In the genomic region with DNA sequence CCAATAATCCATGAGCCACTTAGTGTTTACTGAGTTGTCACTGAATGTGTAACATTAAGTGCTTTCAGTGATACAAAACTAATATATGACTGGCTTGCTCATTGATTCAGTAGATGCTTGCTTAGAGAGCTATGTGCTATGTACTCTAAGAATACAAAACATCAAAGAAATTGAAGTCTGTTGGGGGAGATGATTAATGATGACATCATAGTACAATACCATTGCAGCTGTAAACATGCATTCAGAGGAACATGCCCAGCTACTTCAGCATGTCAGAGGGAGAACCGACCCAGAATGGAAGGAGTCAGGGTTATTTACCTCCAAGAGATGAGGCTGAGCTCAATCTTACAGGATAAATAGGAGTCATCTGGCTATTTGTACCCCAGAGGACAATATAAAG, we compare ENCODE assay signal across 19 cellular contexts.
DNase-seq lines count a peak whose midpoint lies in the region; ATAC-seq and TF ChIP-seq lines count a peak whose summit lies in the region.
"Had no signal": no experiment of that assay in that cellular context is flagged by ENCODE, and none has a peak within 500 bp of the region (broad histone marks: within the 10 kb centered on the region; RNA-seq: fewer than 3 reads in every experiment).

No MANE protein-coding gene starts in this region.

- DNase-seq in GM23248 (peak; percentile 10), RPMI7951 (ENCODE audit: low read depth) (peak; percentile 45), non-pigmented ciliary epithelial cell (ENCODE audit: low read depth) (peak; percentile 31), hepatocyte (ENCODE audit: low spot score) (no peak), SKM-1 (lab: John Stamatoyannopoulos, UW; ENCODE audit: unreplicated experiment) (no peak)
- DNase-seq: activated CD4-positive, alpha-beta memory T cell treated with anti-CD3 and anti-CD28 coated beads, Interleukin-2, amount 10 ng/mL, durations not matched to agents 7 days and 5 days; aorta; heart right ventricle; KBM-7; left lung; NCI-H187 treated with DMSO at 0.1 percent for 48 hours; NCI-H774; retina; SHP77 treated with DMSO at 0.1 percent for 48 hours; stimulated activated CD4-positive, alpha-beta T cell treated with anti-CD3 and anti-CD28 coated beads, Interleukin-2, amount 100 ng/mL, for 48 hours; upper lobe of left lung had no signal

- H3K36me3 ChIP-seq in GM23248 (ENCODE audit: low read depth): no peaks in the 10 kb centered on the region
- no peaks in the 10 kb centered on the region for H3K36me3 ChIP-seq in endocrine pancreas (ENCODE audit: control insufficient read depth, insufficient read depth, low read length)
- no peaks in the 10 kb centered on the region for H3K36me3 ChIP-seq in hepatocyte (replicated peaks; ENCODE audit: insufficient read depth, low read depth)
- H3K36me3 ChIP-seq: heart right ventricle, left lung, upper lobe of left lung had no signal

- no peak for ATAC-seq in HG03025 (IDR thresholded peaks at IDR 0.05; ENCODE audit: low FRiP score, unreplicated experiment)
- ATAC-seq in GM21367 (IDR thresholded peaks at IDR 0.05; ENCODE audit: unreplicated experiment): no peak
- ATAC-seq: heart right ventricle, left lung had no signal

- in situ Hi-C loops in GM23248 (cut with MboI): no loop called here

- H3K9me3 ChIP-seq in GM23248 (ENCODE audit: low read depth): no peaks in the 10 kb centered on the region
- H3K9me3 ChIP-seq in endocrine pancreas (ENCODE audit: control insufficient read depth, low read length): no peaks in the 10 kb centered on the region
- H3K9me3 ChIP-seq in hepatocyte (ENCODE audit: low read depth): no peaks in the 10 kb centered on the region
- H3K9me3 ChIP-seq: heart right ventricle, left lung, upper lobe of left lung had no signal

- H4K20me1 ChIP-seq in GM23248 (ENCODE audit: insufficient read depth) (no peaks in the 10 kb centered on the region), hepatocyte (ENCODE audit: insufficient read depth, poor library complexity, severe bottlenecking) (peaks cover 2% of the 10 kb centered on the region)

- no peaks in the 10 kb centered on the region for H3K4me1 ChIP-seq in GM23248 (ENCODE audit: insufficient read depth)
- H3K4me1 ChIP-seq in endocrine pancreas (ENCODE audit: control insufficient read depth, insufficient read depth, low read length): peaks cover 41% of the 10 kb centered on the region
- H3K4me1 ChIP-seq in hepatocyte (ENCODE audit: insufficient read depth): peaks cover 27% of the 10 kb centered on the region
- H3K4me1 ChIP-seq: heart right ventricle, left lung, upper lobe of left lung had no signal

- no peaks in the 10 kb centered on the region for H3K9me2 ChIP-seq in GM23248 (ENCODE audit: insufficient read depth)
- no peaks in the 10 kb centered on the region for H3K9me2 ChIP-seq in hepatocyte (replicated peaks; ENCODE audit: insufficient read depth)

- H3K4me2 ChIP-seq in GM23248 (ENCODE audit: unreplicated experiment) (no peak overlapping the region), hepatocyte (no peak overlapping the region)

- H3K27ac ChIP-seq in GM23248: no peak overlapping the region
- no peak overlapping the region for H3K27ac ChIP-seq in hepatocyte
- H3K27ac ChIP-seq: heart right ventricle, left lung, upper lobe of left lung had no signal

- H3F3A ChIP-seq in GM23248 (ENCODE audit: insufficient read depth): no peaks in the 10 kb centered on the region

- H3K9ac ChIP-seq in GM23248: no peak overlapping the region
- no peak overlapping the region for H3K9ac ChIP-seq in endocrine pancreas (ENCODE audit: control insufficient read depth, insufficient read depth, low read length)

- no peak overlapping the region for H2AFZ ChIP-seq in GM23248
- no peak overlapping the region for H2AFZ ChIP-seq in hepatocyte

- TF ChIP-seq CTCF in hepatocyte (IDR thresholded peaks at IDR 0.05; ENCODE audit: poor library complexity): no peak

- 4 to 6% methylated on average over 1 of the region's 1 CpG for WGBS in GM23248 (ENCODE audit: low coverage in 1 of 2, low lambda C conversion rate in 2 of 2, missing lambda C conversion rate in 2 of 2), 2 experiments
- WGBS in hepatocyte (ENCODE audit: low lambda C conversion rate, missing lambda C conversion rate): 64% methylated on average over 1 of the region's 1 CpG

- H3K27me3 ChIP-seq in GM23248 (replicated peaks; ENCODE audit: insufficient read depth) (no peaks in the 10 kb centered on the region), endocrine pancreas (ENCODE audit: control insufficient read depth, insufficient read depth, low read length) (no peaks in the 10 kb centered on the region), hepatocyte (no peaks in the 10 kb centered on the region)
- H3K27me3 ChIP-seq: heart right ventricle, left lung, upper lobe of left lung had no signal

- H3K4me3 ChIP-seq in GM23248 (no peak overlapping the region), endocrine pancreas (ENCODE audit: control insufficient read depth, insufficient read depth, low read length) (peak overlapping the region; percentile 14), hepatocyte (no peak overlapping the region)
- H3K4me3 ChIP-seq: heart right ventricle, left lung, upper lobe of left lung had no signal

- H3K79me2 ChIP-seq in GM23248 (ENCODE audit: insufficient read depth) (no peaks in the 10 kb centered on the region), hepatocyte (peaks cover 38% of the 10 kb centered on the region)

Comparison
In these comparisons a context has a peak if more than half of its experiments do, and no peak if none do; other contexts are left out.
1. DNase-seq: peak in GM23248 (single experiment), RPMI7951 (single experiment) and non-pigmented ciliary epithelial cell (single experiment); none in hepatocyte (single experiment) and SKM-1 (single experiment).